10 cellular contexts compared by ENCODE assay signal in genomic region chr11:59174664-59175033, GRCh38. TPM values are rescaled to one million over a fixed set of nuclear protein-coding genes. Genes with fewer than 3 reads are reported as not detected.
DNase-seq lines count a peak whose midpoint lies in the region; ATAC-seq and TF ChIP-seq lines count a peak whose summit lies in the region.
"Had no signal": no experiment of that assay in that cellular context is flagged by ENCODE, and none has a peak within 500 bp of the region (broad histone marks: within the 10 kb centered on the region; RNA-seq: fewer than 3 reads in every experiment).

No MANE protein-coding gene starts in this region.

- TF ChIP-seq EP300 in upper lobe of left lung (IDR thresholded peaks at IDR 0.05): no peak

- 66 to 85% methylated on average over 7 of the region's 7 CpGs for WGBS in upper lobe of left lung, 2 donors

- no peaks in the 10 kb centered on the region for H3K36me3 Mint-ChIP-seq in activated naive CD8-positive, alpha-beta T cell treated with anti-CD3 and anti-CD28 coated beads, Interleukin-2, amount 50 U/mL, for 24 hours (ENCODE audit: low read depth)
- no peaks in the 10 kb centered on the region for H3K36me3 Mint-ChIP-seq in activated naive CD8-positive, alpha-beta T cell treated with anti-CD3 and anti-CD28 coated beads for 36 hours
- H3K36me3 Mint-ChIP-seq in MCF 10A (ENCODE audit: insufficient read depth, unreplicated experiment): peaks cover 17% of the 10 kb centered on the region

- H3K27me3 ChIP-seq in lower lobe of right lung (ENCODE audit: low read depth) (no peaks in the 10 kb centered on the region), upper lobe of left lung (no peaks in the 10 kb centered on the region)

- TF ChIP-seq CTCF in MCF 10A (IDR thresholded peaks at IDR 0.05; ENCODE audit: unreplicated experiment): no peak
- no peak for TF ChIP-seq CTCF in lower lobe of right lung (IDR thresholded peaks at IDR 0.05)
- no peak for TF ChIP-seq CTCF in upper lobe of left lung (IDR thresholded peaks at IDR 0.05)

- intact Hi-C loops in MCF 10A (cut with micrococcal nuclease): no loop called here
- intact Hi-C loops in lower lobe of right lung (cut with DNase I): loop anchor here (5.0 kb wide), 1 partner anchor 33 kb away; no protein-coding TSS in a partner anchor

- POLR2A ChIA-PET in MCF 10A (lab: Yijun Ruan, JAX): interaction anchor here (0.6 to 4.4 kb wide), 19 partner anchors 8 to 1606 kb away, joined by 3 to 39 read pairs (median 4); partner anchors contain the start of genes FAM111A and FAM111B

- H3K4me1 ChIP-seq in lower lobe of right lung (peaks cover 51% of the 10 kb centered on the region), upper lobe of left lung (peaks cover 32 to 39% (median 35%) of the 10 kb centered on the region in 4 donors)

- H3K4me3 ChIP-seq in lower lobe of right lung: no peak overlapping the region
- H3K4me3 ChIP-seq in upper lobe of left lung: peak overlapping the region in 1 of 4 donors; percentile 77

- no peak overlapping the region for H3K27ac Mint-ChIP-seq in activated naive CD8-positive, alpha-beta T cell treated with anti-CD3 and anti-CD28 coated beads, Interleukin-2, amount 50 U/mL, for 24 hours
- no peak overlapping the region for H3K27ac Mint-ChIP-seq in activated naive CD8-positive, alpha-beta T cell treated with anti-CD3 and anti-CD28 coated beads for 36 hours
- H3K27ac Mint-ChIP-seq in MCF 10A (ENCODE audit: low read depth, unreplicated experiment): peak overlapping the region; percentile 82

- DNase-seq in activated naive CD8-positive, alpha-beta T cell treated with anti-CD3 and anti-CD28 coated beads, Interleukin-2, amount 50 U/mL, for 24 hours: no peak
- no peak for DNase-seq in activated naive CD8-positive, alpha-beta T cell treated with anti-CD3 and anti-CD28 coated beads for 36 hours
- DNase-seq in MCF 10A (ENCODE audit: unreplicated experiment): peak; percentile 87
- DNase-seq in lower lobe of right lung: no peak
- no peak for DNase-seq in upper lobe of left lung
- no peak for DNase-seq in DMS153 treated with DMSO at 0.1 percent for 48 hours (lab: John Stamatoyannopoulos, UW; ENCODE audit: unreplicated experiment)
- DNase-seq in activated naive CD4-positive, alpha-beta T cell treated with Interleukin-2 at 50 U/mL for 16 hours: no peak
- DNase-seq: NCI-H2171 treated with DMSO at 0.1 percent for 48 hours had no signal

- ATAC-seq in activated naive CD8-positive, alpha-beta T cell treated with anti-CD3 and anti-CD28 coated beads, Interleukin-2, amount 50 U/mL, for 24 hours: peak; percentile 20
- no peak for ATAC-seq in lower lobe of right lung
- no peak for ATAC-seq in upper lobe of left lung (ENCODE audit: low FRiP score in 2 of 2)
- no peak for ATAC-seq in HG03457 (IDR thresholded peaks at IDR 0.05; ENCODE audit: unreplicated experiment)

- TF ChIP-seq POLR2A in upper lobe of left lung (IDR thresholded peaks at IDR 0.05): no peak

- no peaks in the 10 kb centered on the region for H3K9me3 Mint-ChIP-seq in activated naive CD8-positive, alpha-beta T cell treated with anti-CD3 and anti-CD28 coated beads, Interleukin-2, amount 50 U/mL, for 24 hours
- H3K9me3 Mint-ChIP-seq in activated naive CD8-positive, alpha-beta T cell treated with anti-CD3 and anti-CD28 coated beads for 36 hours: peaks cover 6% of the 10 kb centered on the region
- H3K9me3 Mint-ChIP-seq in MCF 10A (ENCODE audit: unreplicated experiment): no peaks in the 10 kb centered on the region

- H3K36me3 ChIP-seq in lower lobe of right lung (no peaks in the 10 kb centered on the region), upper lobe of left lung (no peaks in the 10 kb centered on the region)

- no peak overlapping the region for H3K4me3 Mint-ChIP-seq in activated naive CD8-positive, alpha-beta T cell treated with anti-CD3 and anti-CD28 coated beads, Interleukin-2, amount 50 U/mL, for 24 hours
- no peak overlapping the region for H3K4me3 Mint-ChIP-seq in activated naive CD8-positive, alpha-beta T cell treated with anti-CD3 and anti-CD28 coated beads for 36 hours
- no peak overlapping the region for H3K4me3 Mint-ChIP-seq in MCF 10A (ENCODE audit: unreplicated experiment)

- CTCF ChIA-PET in MCF 10A (lab: Yijun Ruan, JAX): interaction anchor here (0.6 to 27.3 kb wide), 16 partner anchors 8 to 384 kb away, joined by 3 to 530 read pairs (median 5); partner anchors contain the start of gene FAM111A

- H3K4me1 Mint-ChIP-seq in activated naive CD8-positive, alpha-beta T cell treated with anti-CD3 and anti-CD28 coated beads, Interleukin-2, amount 50 U/mL, for 24 hours: peaks cover 15% of the 10 kb centered on the region
- H3K4me1 Mint-ChIP-seq in activated naive CD8-positive, alpha-beta T cell treated with anti-CD3 and anti-CD28 coated beads for 36 hours: peaks cover 9% of the 10 kb centered on the region
- peaks cover 39% of the 10 kb centered on the region for H3K4me1 Mint-ChIP-seq in MCF 10A (ENCODE audit: insufficient read depth, unreplicated experiment)

- H3K27me3 Mint-ChIP-seq in activated naive CD8-positive, alpha-beta T cell treated with anti-CD3 and anti-CD28 coated beads, Interleukin-2, amount 50 U/mL, for 24 hours: peaks cover 24% of the 10 kb centered on the region
- H3K27me3 Mint-ChIP-seq in activated naive CD8-positive, alpha-beta T cell treated with anti-CD3 and anti-CD28 coated beads for 36 hours: peaks cover 27% of the 10 kb centered on the region
- no peaks in the 10 kb centered on the region for H3K27me3 Mint-ChIP-seq in MCF 10A (ENCODE audit: insufficient read depth, unreplicated experiment)

- BruUV-seq in MCF 10A (replicated peaks; lab: Mats Ljungman, UMichigan): no TSS peak

- H3K27ac ChIP-seq in lower lobe of right lung (peak overlapping the region; percentile 32), upper lobe of left lung (peak overlapping the region; percentile 52 to 86 (median 74))

- H3K9me3 ChIP-seq in lower lobe of right lung (no peaks in the 10 kb centered on the region), upper lobe of left lung (no peaks in the 10 kb centered on the region)

RNA-seq across cellular contexts. Expression of gene DTX4, which starts 2.7 kb away (rescaled TPM):
- total RNA-seq in activated naive CD8-positive, alpha-beta T cell treated with anti-CD3 and anti-CD28 coated beads for 36 hours: under 1 TPM; 0.10 to 0.49 TPM
- total RNA-seq in MCF 10A (2022) (3.4 and 4.2 TPM in 2 replicates), lower lobe of right lung (51.7 TPM), upper lobe of left lung (10 to 100 TPM; 33.4 to 58.7 (median 48.5) TPM)

RNA-seq across cellular contexts. Expression of gene FAM111A, which starts 32.0 kb away (rescaled TPM):
- 10 to 100 TPM; 85.7 to 91.7 TPM for total RNA-seq in activated naive CD8-positive, alpha-beta T cell treated with anti-CD3 and anti-CD28 coated beads for 36 hours
- total RNA-seq in MCF 10A (2022) (26.3 and 27.7 TPM in 2 replicates), lower lobe of right lung (68.4 TPM), upper lobe of left lung (10 to 100 TPM; 29.9 to 78.6 (median 53.8) TPM)

RNA-seq across cellular contexts. Expression of gene MPEG1, which starts 38.1 kb away (rescaled TPM):
- total RNA-seq in activated naive CD8-positive, alpha-beta T cell treated with anti-CD3 and anti-CD28 coated beads for 36 hours: under 1 TPM; 0.62 to 0.70 TPM
- total RNA-seq in MCF 10A (2022) (not detected in 2 replicates), lower lobe of right lung (48.9 TPM), upper lobe of left lung (10 to 100 TPM in 5 of 6 donors, 1 to 10 TPM in 1; 5.5 to 59.2 (median 25.1) TPM)
- total RNA-seq: lung microvascular endothelial cell had no signal
